In genomic region chr4:158824425-158825274, GRCh38 we compare ENCODE assay signal across 8 cellular contexts. TPM values are rescaled to one million over a fixed set of nuclear protein-coding genes. Genes with fewer than 3 reads are reported as not detected.
DNase-seq lines count a peak whose midpoint lies in the region; ATAC-seq and TF ChIP-seq lines count a peak whose summit lies in the region.

No MANE protein-coding gene starts in this region.

- no peak overlapping the region for H2BK15ac ChIP-seq in mesenchymal stem cell (ENCODE audit: low read depth, poor library complexity, severe bottlenecking)

- H3K9me3 ChIP-seq in breast epithelium (no peaks in the 10 kb centered on the region), mesenchymal stem cell (ENCODE audit: control insufficient read depth, low read length) (no peaks in the 10 kb centered on the region), aorta (ENCODE audit: control insufficient read depth, low read length) (no peaks in the 10 kb centered on the region)

- H3K36me3 ChIP-seq in breast epithelium: no peaks in the 10 kb centered on the region
- H3K36me3 ChIP-seq in mesenchymal stem cell (ENCODE audit: control insufficient read depth in 1 of 2, insufficient read depth in 2 of 2, low read depth in 1 of 2, low read length in 2 of 2): peaks cover 0 to 31% of the 10 kb centered on the region in 2 experiments
- peaks cover 2 to 5% of the 10 kb centered on the region in 2 donors for H3K36me3 ChIP-seq in aorta (ENCODE audit: control insufficient read depth in 1 of 2, insufficient read depth in 2 of 2, low read length in 1 of 2)

- H2BK12ac ChIP-seq in mesenchymal stem cell (ENCODE audit: low read length in 2 of 2): peak overlapping the region; percentile 23 to 81

- H3K4me1 Mint-ChIP-seq in MCF 10A (ENCODE audit: insufficient read depth, unreplicated experiment): peaks cover 4% of the 10 kb centered on the region
- H3K4me1 Mint-ChIP-seq in dendritic cell treated with granulocyte-macrophage colony-stimulating factor and Interleukin-4, amounts not matched to agents 40 ng/mL and 50 ng/mL, for 4 days (ENCODE audit: low read depth): peaks cover 76% of the 10 kb centered on the region

- H3K27me3 ChIP-seq in breast epithelium (no peaks in the 10 kb centered on the region), mesenchymal stem cell (ENCODE audit: control insufficient read depth in 1 of 2, insufficient read depth in 1 of 2, low read length in 2 of 2) (no peaks in the 10 kb centered on the region), aorta (ENCODE audit: control insufficient read depth in 1 of 2, insufficient read depth in 2 of 2, low read length in 1 of 2) (no peaks in the 10 kb centered on the region)

- no peak for DNase-seq in breast epithelium (ENCODE audit: low spot score in 2 of 2)
- DNase-seq in MCF 10A (ENCODE audit: unreplicated experiment): no peak
- peak; percentile 55 for DNase-seq in mesenchymal stem cell
- no peak for DNase-seq in aorta
- no peak for DNase-seq in HuH-7.5 (ENCODE audit: low spot score)
- DNase-seq in COR-L47 (lab: John Stamatoyannopoulos, UW): no peak

- H2AK5ac ChIP-seq in mesenchymal stem cell (ENCODE audit: low read length, severe bottlenecking): peak overlapping the region; percentile 64

- POLR2A ChIA-PET in MCF 10A (lab: Yijun Ruan, JAX): no interaction called here

- TF ChIP-seq CTCF in breast epithelium (IDR thresholded peaks at IDR 0.05) (no peak), MCF 10A (IDR thresholded peaks at IDR 0.05; ENCODE audit: unreplicated experiment) (no peak)

- no TSS peak for BruUV-seq in MCF 10A (replicated peaks; lab: Mats Ljungman, UMichigan)

- CTCF ChIA-PET in MCF 10A (lab: Yijun Ruan, JAX): interaction anchor here (1.4 kb wide), 1 partner anchor 27 kb away, joined by 4 read pairs; no protein-coding TSS in a partner anchor

- peak overlapping the region in 1 of 2 experiments; percentile 54 for H3K4ac ChIP-seq in mesenchymal stem cell (ENCODE audit: low read depth in 1 of 2, low read length in 2 of 2)

- H3K23ac ChIP-seq in mesenchymal stem cell (ENCODE audit: low read length in 2 of 2): no peak overlapping the region

- no peak overlapping the region for H3K4me3 ChIP-seq in breast epithelium
- H3K4me3 ChIP-seq in mesenchymal stem cell (ENCODE audit: insufficient read depth in 1 of 2, low read depth in 1 of 2, low read length in 2 of 2): peak overlapping the region in 1 of 2 experiments; percentile 1
- H3K4me3 ChIP-seq in aorta (ENCODE audit: low read length in 2 of 2): no peak overlapping the region

- no peaks in the 10 kb centered on the region for H3K36me3 Mint-ChIP-seq in MCF 10A (ENCODE audit: insufficient read depth, unreplicated experiment)
- H3K36me3 Mint-ChIP-seq in dendritic cell treated with granulocyte-macrophage colony-stimulating factor and Interleukin-4, amounts not matched to agents 40 ng/mL and 50 ng/mL, for 4 days (ENCODE audit: low read depth): peaks cover 74% of the 10 kb centered on the region

- no peak overlapping the region for H2BK5ac ChIP-seq in mesenchymal stem cell (ENCODE audit: low read depth, low read length, poor library complexity, severe bottlenecking)

- peak overlapping the region; percentile 60 for H3K9ac ChIP-seq in mesenchymal stem cell (ENCODE audit: low read length)

- H2BK120ac ChIP-seq in mesenchymal stem cell (ENCODE audit: low read depth, low read length): no peak overlapping the region

- intact Hi-C loops in breast epithelium (cut with DNase I; ENCODE audit: low total_unique reads): no loop called here
- intact Hi-C loops in MCF 10A (cut with micrococcal nuclease): no loop called here
- intact Hi-C loops in dendritic cell treated with granulocyte-macrophage colony-stimulating factor and Interleukin-4, amounts not matched to agents 40 ng/mL and 50 ng/mL, for 4 days (cut with micrococcal nuclease): loop anchor here (5.0 kb wide), 1 partner anchor 47 kb away; no protein-coding TSS in a partner anchor
- intact Hi-C loops in aorta (cut with DNase I): loop anchor here (5.0 kb wide), 1 partner anchor 57 kb away; the partner anchor contains the start of gene FNIP2 (in 2 of the 2)

- peak overlapping the region; percentile 67 to 94 for H3K18ac ChIP-seq in mesenchymal stem cell (ENCODE audit: low read depth in 1 of 2, low read length in 2 of 2)

- no peak overlapping the region for H3K4me3 Mint-ChIP-seq in MCF 10A (ENCODE audit: unreplicated experiment)
- H3K4me3 Mint-ChIP-seq in dendritic cell treated with granulocyte-macrophage colony-stimulating factor and Interleukin-4, amounts not matched to agents 40 ng/mL and 50 ng/mL, for 4 days: no peak overlapping the region

- H3K14ac ChIP-seq in mesenchymal stem cell (ENCODE audit: low read length in 2 of 2): no peak overlapping the region

- H3K27me3 Mint-ChIP-seq in MCF 10A (ENCODE audit: insufficient read depth, unreplicated experiment): no peaks in the 10 kb centered on the region
- no peaks in the 10 kb centered on the region for H3K27me3 Mint-ChIP-seq in dendritic cell treated with granulocyte-macrophage colony-stimulating factor and Interleukin-4, amounts not matched to agents 40 ng/mL and 50 ng/mL, for 4 days

- TF ChIP-seq POLR2A in breast epithelium (IDR thresholded peaks at IDR 0.05): no peak

- peak overlapping the region; percentile 76 for H4K91ac ChIP-seq in mesenchymal stem cell (ENCODE audit: low read length)

- peaks cover 31% of the 10 kb centered on the region for H3K79me1 ChIP-seq in mesenchymal stem cell (replicated peaks; ENCODE audit: low read length, poor library complexity, severe bottlenecking)

- H3K9me3 Mint-ChIP-seq in MCF 10A (ENCODE audit: unreplicated experiment): no peaks in the 10 kb centered on the region
- no peaks in the 10 kb centered on the region for H3K9me3 Mint-ChIP-seq in dendritic cell treated with granulocyte-macrophage colony-stimulating factor and Interleukin-4, amounts not matched to agents 40 ng/mL and 50 ng/mL, for 4 days

- H3K4me2 ChIP-seq in mesenchymal stem cell (ENCODE audit: low read length, poor library complexity, severe bottlenecking): no peak overlapping the region

- no peak overlapping the region for H3K27ac Mint-ChIP-seq in MCF 10A (ENCODE audit: low read depth, unreplicated experiment)
- peak overlapping the region; percentile 62 for H3K27ac Mint-ChIP-seq in dendritic cell treated with granulocyte-macrophage colony-stimulating factor and Interleukin-4, amounts not matched to agents 40 ng/mL and 50 ng/mL, for 4 days

- H3K4me1 ChIP-seq in breast epithelium (peaks cover 3 to 5% of the 10 kb centered on the region in 2 donors), mesenchymal stem cell (ENCODE audit: control insufficient read depth, insufficient read depth, low read depth, low read length) (peaks cover 11% of the 10 kb centered on the region), aorta (ENCODE audit: control insufficient read depth in 1 of 2, insufficient read depth in 2 of 2, low read length in 2 of 2) (peaks cover 11 to 23% of the 10 kb centered on the region in 2 donors)

- WGBS in mesenchymal stem cell: 47% methylated on average over 6 of the region's 7 CpGs
- WGBS in aorta, 2 donors: 9 to 10% methylated on average over 7 of the region's 7 CpGs

- peak overlapping the region; percentile 83 for H4K8ac ChIP-seq in mesenchymal stem cell (ENCODE audit: low read length)

- H2AFZ ChIP-seq in mesenchymal stem cell (ENCODE audit: low read depth, low read length): no peak overlapping the region

- ATAC-seq in aorta (ENCODE audit: low FRiP score) (peak; percentile 53), HG03378 (IDR thresholded peaks at IDR 0.05; ENCODE audit: unreplicated experiment) (no peak)

- H3K27ac ChIP-seq in breast epithelium: peak overlapping the region; percentile 27 to 32
- H3K27ac ChIP-seq in mesenchymal stem cell (ENCODE audit: low read length, poor library complexity, severe bottlenecking): peak overlapping the region; percentile 44
- H3K27ac ChIP-seq in aorta (ENCODE audit: low read depth in 1 of 2, low read length in 2 of 2): peak overlapping the region; percentile 76 to 92

RNA-seq across cellular contexts. Expression of gene FNIP2, which starts 55.8 kb away (rescaled TPM):
- total RNA-seq in breast epithelium (10 to 100 TPM; 40.3 to 70.4 (median 55.2) TPM), MCF 10A (2022) (6.4 and 9.3 TPM in 2 replicates), aorta (10 to 100 TPM; 71.0 to 97.8 TPM)
- polyA plus RNA-seq in mesenchymal stem cell (2013, experiment 1 of 2): 16.4 TPM
- polyA plus RNA-seq in mesenchymal stem cell (2013, experiment 2 of 2): 18.0 TPM
- polyA plus RNA-seq in aorta: 10 to 100 TPM; 17.3 TPM

Comparison
In these comparisons a context has a peak if more than half of its experiments do, and no peak if none do; other contexts are left out.
1. H3K27ac ChIP-seq: peak in every context shown above with its lines; median percentile 84 in aorta; 44 in mesenchymal stem cell; 30 in breast epithelium.
2. intact Hi-C loops: an anchor here in dendritic cell treated with granulocyte-macrophage colony-stimulating factor and Interleukin-4, amounts not matched to agents 40 ng/mL and 50 ng/mL, for 4 days (5.0 kb wide) and aorta (5.0 kb wide); none called in breast epithelium and MCF 10A.